1 cellular context compared by ENCODE assay signal in genomic region chr15:74552761-74553441, GRCh38.
TF ChIP-seq lines count a peak whose summit lies in the region.

No MANE protein-coding gene starts in this region.

TF ChIP-seq in HepG2, 621 proteins besides CTCF, POLR2A, EP300 and RAD21:
- TF ChIP-seq TSC22D2 (CRISPR knock-in tag; IDR thresholded peaks at IDR 0.05; ENCODE audit: borderline replicate concordance) (no peak), TIGD3 (CRISPR knock-in tag; IDR thresholded peaks at IDR 0.05; ENCODE audit: borderline replicate concordance) (no peak), SP2 (CRISPR knock-in tag; IDR thresholded peaks at IDR 0.05) (no peak), REST (IDR thresholded peaks at IDR 0.05; ENCODE audit: borderline replicate concordance in 1 of 2, low read depth in 1 of 2, low read length in 2 of 2) (no peak), GLI4 (CRISPR knock-in tag; IDR thresholded peaks at IDR 0.05; ENCODE audit: borderline replicate concordance) (no peak), ZNF75D (CRISPR knock-in tag; IDR thresholded peaks at IDR 0.05; ENCODE audit: borderline replicate concordance) (no peak), TOE1 (CRISPR knock-in tag; IDR thresholded peaks at IDR 0.05) (no peak), SNAPC4 (CRISPR knock-in tag; IDR thresholded peaks at IDR 0.05) (no peak), SRSF9 (IDR thresholded peaks at IDR 0.05; ENCODE audit: borderline replicate concordance, insufficient read depth, low read depth, low read length, poor library complexity, severe bottlenecking) (no peak), ZNF17 (CRISPR knock-in tag; IDR thresholded peaks at IDR 0.05) (no peak), GATAD1 (CRISPR knock-in tag; IDR thresholded peaks at IDR 0.05) (no peak), ZBTB49 (CRISPR knock-in tag; IDR thresholded peaks at IDR 0.05; ENCODE audit: borderline replicate concordance) (no peak), SMYD3 (CRISPR knock-in tag; IDR thresholded peaks at IDR 0.05) (no peak), ZNF333 (CRISPR knock-in tag; IDR thresholded peaks at IDR 0.05; ENCODE audit: borderline replicate concordance) (no peak), TERF1 (CRISPR knock-in tag; IDR thresholded peaks at IDR 0.05) (no peak), ZNF564 (CRISPR knock-in tag; IDR thresholded peaks at IDR 0.05) (no peak), CCAR2 (optimal IDR thresholded peaks at IDR 0.05; ENCODE audit: low read depth, low read length) (no peak), GLMP (CRISPR knock-in tag; IDR thresholded peaks at IDR 0.05; ENCODE audit: borderline replicate concordance) (no peak), GATAD2A (CRISPR knock-in tag; IDR thresholded peaks at IDR 0.05) (no peak)
